ENCODE assay signal across 8 cellular contexts in genomic region chr1:38859561-38860463, GRCh38. TPM values are rescaled to one million over a fixed set of nuclear protein-coding genes. Genes with fewer than 3 reads are reported as not detected.
DNase-seq lines count a peak whose midpoint lies in the region; ATAC-seq and TF ChIP-seq lines count a peak whose summit lies in the region.

Gene RRAGC, minus strand, starts transcription at chr1:38859772. Its CDS starts 126 bp downstream, at chr1:38859646.

- ATAC-seq in CD4-positive, alpha-beta T cell (ENCODE audit: poor library complexity), result peak; percentile 98
- ATAC-seq in GM19452 (IDR thresholded peaks at IDR 0.05; ENCODE audit: unreplicated experiment), result peak; percentile 92

- H3K27me3 ChIP-seq in CD4-positive, alpha-beta T cell (ENCODE audit: control insufficient read depth, insufficient read depth, low read length), result no peaks in the 10 kb centered on the region
- H3K27me3 ChIP-seq in liver (ENCODE audit: control insufficient read depth in 4 of 4, insufficient read depth in 4 of 4, low read length in 3 of 4), result no peaks in the 10 kb centered on the region

- intact Hi-C loops in CD4-positive, alpha-beta T cell (cut with DNase I, micrococcal nuclease), result loop anchor here (1.0 to 10.0 kb wide), 9 partner anchors 13 to 1383 kb away; partner anchors contain the start of genes MYCBP (in 2 of the 2), NDUFS5 (in 2 of the 2) and AKIRIN1 (in 1 of the 2)
- intact Hi-C loops in activated CD4-positive, alpha-beta memory T cell treated with anti-CD3 and anti-CD28 coated beads for 36 hours (cut with micrococcal nuclease), result loop anchor here (1.0 to 5.0 kb wide), 4 partner anchors 13 to 332 kb away; partner anchors contain the start of genes AKIRIN1 and MYCBP

- POLR2A ChIA-PET in CD4-positive, alpha-beta T cell (lab: Charles Lee), result interaction anchor here (0.6 to 3.4 kb wide), 5 partner anchors 13 to 700 kb away, joined by 3 to 25 read pairs (median 4); partner anchors contain the start of genes MYCBP and NDUFS5
- POLR2A ChIA-PET in activated CD4-positive, alpha-beta memory T cell treated with anti-CD3 and anti-CD28 coated beads for 36 hours (lab: Charles Lee), result interaction anchor here (0.6 to 2.2 kb wide), 5 partner anchors 12 to 850 kb away, joined by 3 to 11 read pairs (median 3); partner anchors contain the start of genes AKIRIN1 and MYCBP

- under 1% methylated on average over 70 of the region's 70 CpGs for WGBS in liver

- TF ChIP-seq CTCF in CD4-positive, alpha-beta T cell (IDR thresholded peaks at IDR 0.05), result no peak
- no peak for TF ChIP-seq CTCF in liver (IDR thresholded peaks at IDR 0.05; ENCODE audit: low read depth, low read length, missing input control)

- peaks cover 6 to 28% (median 18%) of the 10 kb centered on the region in 4 donors for H3K4me1 ChIP-seq in liver (ENCODE audit: control insufficient read depth in 4 of 4, insufficient read depth in 4 of 4, low read length in 3 of 4)

- peaks cover 38% of the 10 kb centered on the region for H3K36me3 Mint-ChIP-seq in CD4-positive, alpha-beta T cell (ENCODE audit: low read depth)
- peaks cover 34% of the 10 kb centered on the region for H3K36me3 Mint-ChIP-seq in activated CD4-positive, alpha-beta memory T cell treated with anti-CD3 and anti-CD28 coated beads for 36 hours

- H3K9me3 ChIP-seq in CD4-positive, alpha-beta T cell (ENCODE audit: control insufficient read depth, low read length), result no peaks in the 10 kb centered on the region
- no peaks in the 10 kb centered on the region for H3K9me3 ChIP-seq in liver (ENCODE audit: control insufficient read depth in 4 of 4, low read length in 3 of 4)

- H3K27ac Mint-ChIP-seq in CD4-positive, alpha-beta T cell, result peak within 1 kb of the TSS; percentile 89
- H3K27ac Mint-ChIP-seq in activated CD4-positive, alpha-beta memory T cell treated with anti-CD3 and anti-CD28 coated beads for 36 hours, result peak within 1 kb of the TSS; percentile 95

- peak within 1 kb of the TSS; percentile 58 for H3K27ac ChIP-seq in CD4-positive, alpha-beta T cell (ENCODE audit: low read depth, low read length)
- H3K27ac ChIP-seq in liver (ENCODE audit: low read depth in 1 of 2, low read length in 2 of 2), result peak within 1 kb of the TSS; percentile 63 to 76

- DNase-seq in CD4-positive, alpha-beta T cell, result peak; percentile 95 to 98 (median 98)
- DNase-seq in HK-2 (ENCODE audit: unreplicated experiment), result peak; percentile 99
- DNase-seq in NCI-H82 treated with DMSO at 0.1 percent for 48 hours (lab: John Stamatoyannopoulos, UW; ENCODE audit: unreplicated experiment), result peak; percentile 91
- peak; percentile 99 for DNase-seq in activated CD4-positive, alpha-beta memory T cell treated with anti-CD3 and anti-CD28 coated beads for 36 hours
- DNase-seq in dermis microvascular lymphatic vessel endothelial cell (ENCODE audit: low read depth in 2 of 2), result peak; percentile 93 to 99
- DNase-seq in stimulated activated CD4-positive, alpha-beta T cell treated with anti-CD3 and anti-CD28 coated beads, Interleukin-4, amount 100 ng/mL, for 1 hour, result peak; percentile 98

- H3K27me3 Mint-ChIP-seq in CD4-positive, alpha-beta T cell, result no peaks in the 10 kb centered on the region
- no peaks in the 10 kb centered on the region for H3K27me3 Mint-ChIP-seq in activated CD4-positive, alpha-beta memory T cell treated with anti-CD3 and anti-CD28 coated beads for 36 hours

- CTCF ChIA-PET in CD4-positive, alpha-beta T cell (lab: Charles Lee), result no interaction called here
- CTCF ChIA-PET in activated CD4-positive, alpha-beta memory T cell treated with anti-CD3 and anti-CD28 coated beads for 36 hours (lab: Charles Lee), result interaction anchor here (0.6 to 1.1 kb wide), 3 partner anchors 13 to 915 kb away, joined by 3 to 5 read pairs (median 4); partner anchors contain the start of gene MYCBP

- peak within 1 kb of the TSS; percentile 60 to 81 for H3K9ac ChIP-seq in liver (ENCODE audit: low read depth in 1 of 2, low read length in 2 of 2)

- H3K4me3 Mint-ChIP-seq in CD4-positive, alpha-beta T cell, result peak within 1 kb of the TSS; percentile 96
- peak within 1 kb of the TSS; percentile 99 for H3K4me3 Mint-ChIP-seq in activated CD4-positive, alpha-beta memory T cell treated with anti-CD3 and anti-CD28 coated beads for 36 hours

- no peaks in the 10 kb centered on the region for H3K9me3 Mint-ChIP-seq in CD4-positive, alpha-beta T cell
- H3K9me3 Mint-ChIP-seq in activated CD4-positive, alpha-beta memory T cell treated with anti-CD3 and anti-CD28 coated beads for 36 hours, result no peaks in the 10 kb centered on the region

- peaks cover 4 to 12% (median 8%) of the 10 kb centered on the region in 4 donors for H3K36me3 ChIP-seq in liver (ENCODE audit: control insufficient read depth in 4 of 4, insufficient read depth in 3 of 4, low read depth in 1 of 4, low read length in 3 of 4)

- peaks cover 73% of the 10 kb centered on the region for H3K4me1 Mint-ChIP-seq in CD4-positive, alpha-beta T cell (ENCODE audit: low read depth)
- peaks cover 71% of the 10 kb centered on the region for H3K4me1 Mint-ChIP-seq in activated CD4-positive, alpha-beta memory T cell treated with anti-CD3 and anti-CD28 coated beads for 36 hours (ENCODE audit: low read depth)

- peak within 1 kb of the TSS; percentile 83 to 97 (median 87) for H3K4me3 ChIP-seq in liver (ENCODE audit: low read depth in 1 of 3, low read length in 3 of 3)

- peak; percentile 25 to 28 for TF ChIP-seq RAD21 in liver (IDR thresholded peaks at IDR 0.05)

TF ChIP-seq in liver, 16 proteins besides CTCF, POLR2A, EP300 and RAD21:
- peak in 1 of 2 donors; percentile 64 for TF ChIP-seq EGR1 (IDR thresholded peaks at IDR 0.05; ENCODE audit: low read depth in 2 of 2)
- TF ChIP-seq HNF4G (IDR thresholded peaks at IDR 0.05), result no peak
- TF ChIP-seq YY1 (IDR thresholded peaks at IDR 0.05), result peak; percentile 39
- TF ChIP-seq GABPA (IDR thresholded peaks at IDR 0.05 in 1 of 2, conservative IDR thresholded peaks at IDR 0.05 in 1 of 2), result peak in 1 of 2 donors; percentile 75
- peak; percentile 59 for TF ChIP-seq SP1 (IDR thresholded peaks at IDR 0.05)

RNA-seq across cellular contexts. Expression of gene RRAGC, which starts in this region (rescaled TPM):
- 10 to 100 TPM in 1 of 2 experiments, 1 to 10 TPM in 1; 9.2 to 11.4 TPM for total RNA-seq in CD4-positive, alpha-beta T cell
- total RNA-seq in activated CD4-positive, alpha-beta memory T cell treated with anti-CD3 and anti-CD28 coated beads for 36 hours, result 10 to 100 TPM; 27.6 to 29.7 TPM
- total RNA-seq in dermis microvascular lymphatic vessel endothelial cell (16.0 and 24.4 TPM in 2 replicates), liver (10 to 100 TPM in 1 of 2 donors, 1 to 10 TPM in 1; 6.6 to 10.1 TPM)
- polyA plus RNA-seq in liver, result 1 to 10 TPM; 6.7 to 7.7 TPM

Comparison
In these comparisons a context has a peak if more than half of its experiments do, and no peak if none do; other contexts are left out.
1. Peak in every context shown above with its lines: DNase-seq, ATAC-seq, H3K4me3 ChIP-seq and H3K27ac ChIP-seq.